ENCODE assay signal across 9 cellular contexts in genomic region chr17:56681561-56682266, GRCh38.
DNase-seq lines count a peak whose midpoint lies in the region; ATAC-seq, FAIRE-seq and TF ChIP-seq lines count a peak whose summit lies in the region.
"Had no signal": no experiment of that assay in that cellular context is flagged by ENCODE, and none has a peak within 500 bp of the region (broad histone marks: within the 10 kb centered on the region; RNA-seq: fewer than 3 reads in every experiment).

No MANE protein-coding gene starts in this region.

- ATAC-seq in activated naive CD4-positive, alpha-beta T cell treated with anti-CD3 and anti-CD28 coated beads, Interleukin-2, amount 50 U/mL, for 72 hours: peak; percentile 83 to 85
- ATAC-seq in K562: peak; percentile 63; the same call in 2 of the 3 replicates
- peak; percentile 75 for ATAC-seq in stimulated activated effector memory CD8-positive, alpha-beta T cell treated with anti-CD3 and anti-CD28 coated beads, Interleukin-12 subunit alpha, Interleukin-12 subunit beta, amount 100 ng/mL, for 72 hours

- H2AFZ ChIP-seq in K562 (ENCODE audit: low read depth, low read length): no peak overlapping the region

- H3K4me3 Mint-ChIP-seq in stimulated activated effector memory CD8-positive, alpha-beta T cell treated with anti-CD3 and anti-CD28 coated beads, Interleukin-12 subunit alpha, Interleukin-12 subunit beta, amount 100 ng/mL, for 72 hours: no peak overlapping the region

- intact Hi-C loops in K562 (cut with micrococcal nuclease): no loop called here

- H3K4me2 ChIP-seq in K562 (ENCODE audit: insufficient read depth, low read length): no peak overlapping the region

- no peaks in the 10 kb centered on the region for H3K79me2 ChIP-seq in K562 (ENCODE audit: control insufficient read depth, insufficient read depth, low read length)

- TF ChIP-seq CTCF in K562 (IDR thresholded peaks at IDR 0.05 in 2 of 3, conservative IDR thresholded peaks at IDR 0.05 in 1 of 3; ENCODE audit: insufficient read depth in 2 of 3, low read depth in 1 of 3, low read length in 3 of 3): no peak
- TF ChIP-seq CTCF in coronary artery (IDR thresholded peaks at IDR 0.05): no peak

- H3K9me1 ChIP-seq in K562 (ENCODE audit: control insufficient read depth, insufficient read depth, low read length): no peaks in the 10 kb centered on the region

- H3K4me1 ChIP-seq in K562 (replicated peaks in 1 of 2; ENCODE audit: control insufficient read depth in 2 of 2, insufficient read depth in 2 of 2, low read length in 2 of 2): no peaks in the 10 kb centered on the region

- peaks cover 0 to 5% of the 10 kb centered on the region in 2 donors for H3K9me3 Mint-ChIP-seq in activated naive CD4-positive, alpha-beta T cell treated with anti-CD3 and anti-CD28 coated beads, Interleukin-2, amount 50 U/mL, for 72 hours
- H3K9me3 Mint-ChIP-seq in stimulated activated effector memory CD8-positive, alpha-beta T cell treated with anti-CD3 and anti-CD28 coated beads, Interleukin-12 subunit alpha, Interleukin-12 subunit beta, amount 100 ng/mL, for 72 hours: no peaks in the 10 kb centered on the region

- POLR2A ChIA-PET in K562 (lab: Yijun Ruan, JAX): no interaction called here

- no peak for TF ChIP-seq POLR2A in K562 (conservative IDR thresholded peaks at IDR 0.05)

- H3K9ac ChIP-seq in K562 (ENCODE audit: insufficient read depth in 1 of 2, low read depth in 2 of 2, low read length in 2 of 2): no peak overlapping the region

- WGBS in K562 (ENCODE audit: insufficient coverage, low coverage, missing lambda C conversion rate): 0% methylated on average over 3 of the region's 3 CpGs

- no peak overlapping the region for H3K4me3 ChIP-seq in K562
- H3K4me3 ChIP-seq in coronary artery: no peak overlapping the region
- H3K4me3 ChIP-seq: heart right ventricle had no signal

- peaks cover 25% of the 10 kb centered on the region for H3K4me1 Mint-ChIP-seq in stimulated activated effector memory CD8-positive, alpha-beta T cell treated with anti-CD3 and anti-CD28 coated beads, Interleukin-12 subunit alpha, Interleukin-12 subunit beta, amount 100 ng/mL, for 72 hours

- H3K27ac ChIP-seq in K562 (ENCODE audit: extremely low read depth, low read depth, low read length): no peak overlapping the region
- H3K27ac ChIP-seq in coronary artery: no peak overlapping the region
- H3K27ac ChIP-seq: heart right ventricle had no signal

- no peaks in the 10 kb centered on the region for H4K20me1 ChIP-seq in K562 (replicated peaks; ENCODE audit: control insufficient read depth, insufficient read depth, low read length)

- peak in 1 of 2 donors; percentile 41 for DNase-seq in activated naive CD4-positive, alpha-beta T cell treated with anti-CD3 and anti-CD28 coated beads, Interleukin-2, amount 50 U/mL, for 72 hours (ENCODE audit: low spot score in 2 of 2)
- no peak for DNase-seq in activated naive CD4-positive, alpha-beta T cell treated with Interleukin-2 at 50 U/mL for 16 hours
- DNase-seq in LoVo (ENCODE audit: low spot score): peak; percentile 33
- DNase-seq in K562 (ENCODE audit: extremely low read depth in 1 of 4, low spot score in 3 of 4): peak in 1 of 4 experiments; percentile 5
- no peak for DNase-seq in stimulated activated effector memory CD8-positive, alpha-beta T cell treated with anti-CD3 and anti-CD28 coated beads, Interleukin-12 subunit alpha, Interleukin-12 subunit beta, amount 100 ng/mL, for 72 hours (ENCODE audit: low spot score in 2 of 2)
- DNase-seq in NCI-H1092 treated with DMSO at 0.1 percent for 48 hours (lab: John Stamatoyannopoulos, UW): no peak
- DNase-seq in coronary artery (ENCODE audit: low spot score): no peak
- DNase-seq in NCI-H82 treated with DMSO at 0.1 percent for 48 hours (lab: John Stamatoyannopoulos, UW; ENCODE audit: unreplicated experiment): no peak
- DNase-seq: heart right ventricle had no signal

- in situ Hi-C loops in K562 (cut with MboI): no loop called here

- no peak for TF ChIP-seq EP300 in K562 (IDR thresholded peaks at IDR 0.05; ENCODE audit: low read length)

- no peaks in the 10 kb centered on the region for H3K36me3 ChIP-seq in K562 (ENCODE audit: control insufficient read depth, insufficient read depth, low read length)
- H3K36me3 ChIP-seq: heart right ventricle had no signal

- H3K9me3 ChIP-seq in K562 (replicated peaks; ENCODE audit: control insufficient read depth, insufficient read depth, low read depth, low read length): no peaks in the 10 kb centered on the region
- H3K9me3 ChIP-seq: heart right ventricle had no signal

- peaks cover 6 to 13% of the 10 kb centered on the region in 2 experiments; a peak in 2 of 5 replicates for H3K27me3 ChIP-seq in K562 (ENCODE audit: control insufficient read depth in 2 of 2, insufficient read depth in 2 of 2, low read length in 2 of 2)

- H3K27ac Mint-ChIP-seq in activated naive CD4-positive, alpha-beta T cell treated with anti-CD3 and anti-CD28 coated beads, Interleukin-2, amount 50 U/mL, for 72 hours: no peak overlapping the region
- H3K27ac Mint-ChIP-seq in stimulated activated effector memory CD8-positive, alpha-beta T cell treated with anti-CD3 and anti-CD28 coated beads, Interleukin-12 subunit alpha, Interleukin-12 subunit beta, amount 100 ng/mL, for 72 hours: no peak overlapping the region

- FAIRE-seq in K562 (lab: Jason Lieb, UNC): no peak

- CTCF ChIA-PET in K562 (lab: Yijun Ruan, JAX; ENCODE audit: low intra/inter-chr PET ratio): no interaction called here

- no TSS peak for BruUV-seq in K562 (replicated peaks; lab: Mats Ljungman, UMichigan)

- H3K36me3 Mint-ChIP-seq in activated naive CD4-positive, alpha-beta T cell treated with anti-CD3 and anti-CD28 coated beads, Interleukin-2, amount 50 U/mL, for 72 hours: no peaks in the 10 kb centered on the region
- no peaks in the 10 kb centered on the region for H3K36me3 Mint-ChIP-seq in stimulated activated effector memory CD8-positive, alpha-beta T cell treated with anti-CD3 and anti-CD28 coated beads, Interleukin-12 subunit alpha, Interleukin-12 subunit beta, amount 100 ng/mL, for 72 hours

- no peak for TF ChIP-seq RAD21 in K562 (CRISPR knock-in tag; conservative IDR thresholded peaks at IDR 0.05 in 1 of 2, IDR thresholded peaks at IDR 0.05 in 1 of 2)

TF ChIP-seq in K562, 482 proteins besides CTCF, POLR2A, EP300 and RAD21:
- TF ChIP-seq FOSL1 (tag; conservative IDR thresholded peaks at IDR 0.05) (peak; percentile 56), JUND (IDR thresholded peaks at IDR 0.05; ENCODE audit: borderline replicate concordance, low read depth, low read length) (peak; percentile 70; the same call in 1 of the 2 replicates), JUND (tag; IDR thresholded peaks at IDR 0.05; ENCODE audit: borderline replicate concordance, low read depth, low read length) (no peak; the same call in 2 of the 3 replicates), TARDBP (IDR thresholded peaks at IDR 0.05) (no peak), BCL6 (CRISPR knock-in tag; IDR thresholded peaks at IDR 0.05) (no peak), ATF3 (IDR thresholded peaks at IDR 0.05) (peak; percentile 57), ATF3 (CRISPR knock-in tag; conservative IDR thresholded peaks at IDR 0.05) (no peak)
